8 cellular contexts compared by ENCODE assay signal in genomic region chr11:65415499-65416340, GRCh38. TPM values are rescaled to one million over a fixed set of nuclear protein-coding genes. Genes with fewer than 3 reads are reported as not detected.
DNase-seq lines count a peak whose midpoint lies in the region; ATAC-seq and TF ChIP-seq lines count a peak whose summit lies in the region.

No MANE protein-coding gene starts in this region.

- CTCF ChIA-PET in mammary epithelial cell (lab: Charles Lee; ENCODE audit: low non-redundant PET), result interaction anchor here (0.6 to 1.3 kb wide), 6 partner anchors 10 to 95 kb away, joined by 3 to 15 read pairs (median 5); no protein-coding TSS in a partner anchor

- H3K4me3 ChIP-seq in mammary epithelial cell (replicated peaks in 1 of 3; ENCODE audit: insufficient read depth in 1 of 3, low read depth in 2 of 3, low read length in 3 of 3) (peak overlapping the region in 1 of 3 experiments; percentile 39), mucosa of rectum (ENCODE audit: low read length in 2 of 2) (peak overlapping the region; percentile 18 to 63), vagina (peak overlapping the region; percentile 58 to 96)

- H3K4me1 ChIP-seq in mammary epithelial cell (ENCODE audit: insufficient read depth, low read length) (peaks cover 48% of the 10 kb centered on the region), mucosa of rectum (ENCODE audit: control insufficient read depth in 2 of 2, insufficient read depth in 2 of 2, low read length in 2 of 2) (peaks cover 48 to 49% of the 10 kb centered on the region in 2 donors), vagina (peaks cover 55% of the 10 kb centered on the region)

- WGBS in mammary epithelial cell (ENCODE audit: low coverage, missing lambda C conversion rate), result 80% methylated on average over 11 of the region's 11 CpGs

- H4K20me1 ChIP-seq in mammary epithelial cell (ENCODE audit: insufficient read depth, low read length), result no peaks in the 10 kb centered on the region

- in situ Hi-C loops in mammary epithelial cell (cut with MboI; ENCODE audit: low sequenced_read_pairs in 2 of 2), result no loop called here

- no peaks in the 10 kb centered on the region for H3K9me3 ChIP-seq in mammary epithelial cell (replicated peaks; ENCODE audit: insufficient read depth, low read length)
- H3K9me3 ChIP-seq in mucosa of rectum (ENCODE audit: control insufficient read depth in 2 of 2, low read length in 2 of 2), result no peaks in the 10 kb centered on the region
- no peaks in the 10 kb centered on the region for H3K9me3 ChIP-seq in vagina

- no peaks in the 10 kb centered on the region for H3K36me3 ChIP-seq in mammary epithelial cell (ENCODE audit: insufficient read depth, low read length)
- peaks cover 9 to 22% of the 10 kb centered on the region in 2 donors for H3K36me3 ChIP-seq in mucosa of rectum (ENCODE audit: control insufficient read depth in 2 of 2, insufficient read depth in 2 of 2, low read length in 2 of 2)
- peaks cover 0 to 19% of the 10 kb centered on the region in 2 donors for H3K36me3 ChIP-seq in vagina

- no peak for ATAC-seq in Right ventricle myocardium superior (ENCODE audit: poor library complexity)
- ATAC-seq in Right ventricle myocardium inferior, result no peak
- ATAC-seq in GM19397 (IDR thresholded peaks at IDR 0.05; ENCODE audit: unreplicated experiment), result no peak

- BruUV-seq in mammary epithelial cell (replicated peaks; lab: Mats Ljungman, UMichigan), result no TSS peak

- dilution Hi-C loops in mammary epithelial cell (cut with HindIII; ENCODE audit: low sequenced_read_pairs), result no loop called here

- H3K79me2 ChIP-seq in mammary epithelial cell (ENCODE audit: insufficient read depth, low read length), result peaks cover 24% of the 10 kb centered on the region

- H3K27ac ChIP-seq in mammary epithelial cell (ENCODE audit: insufficient read depth, low read depth, low read length) (no peak overlapping the region), mucosa of rectum (ENCODE audit: low read depth in 2 of 2, low read length in 2 of 2) (peak overlapping the region; percentile 100), vagina (peak overlapping the region; percentile 99)

- no peak for TF ChIP-seq CTCF in mammary epithelial cell (conservative IDR thresholded peaks at IDR 0.05 in 1 of 2, IDR thresholded peaks at IDR 0.05 in 1 of 2; ENCODE audit: extremely low read depth in 1 of 2, insufficient read depth in 1 of 2, low read depth in 1 of 2, low read length in 2 of 2)
- TF ChIP-seq CTCF in vagina (IDR thresholded peaks at IDR 0.05), result no peak

- H3K4me2 ChIP-seq in mammary epithelial cell (ENCODE audit: insufficient read depth, low read depth, low read length), result peak overlapping the region; percentile 58

- intact Hi-C loops in Right ventricle myocardium superior (cut with DNase I), result loop anchor here (2.0 to 5.0 kb wide), 2 partner anchors 33 to 95 kb away; partner anchors contain the start of gene SLC25A45
- intact Hi-C loops in Right ventricle myocardium inferior (cut with DNase I), result loop anchor here (1.0 to 5.0 kb wide), 4 partner anchors 49 to 157 kb away; partner anchors contain the start of genes FAM89B and ZNRD2
- intact Hi-C loops in mammary epithelial cell (cut with micrococcal nuclease), result loop anchor here (1.0 to 2.0 kb wide), 6 partner anchors 13 to 159 kb away; no protein-coding TSS in a partner anchor
- intact Hi-C loops in vagina (cut with DNase I), result loop anchor here (2.0 to 5.0 kb wide), 2 partner anchors 33 to 93 kb away; partner anchors contain the start of gene SLC25A45

- H3K9ac ChIP-seq in mammary epithelial cell (ENCODE audit: insufficient read depth, low read length) (no peak overlapping the region), mucosa of rectum (ENCODE audit: low read depth in 1 of 2, low read length in 2 of 2) (peak overlapping the region; percentile 96 to 100)

- no peak overlapping the region for H2AFZ ChIP-seq in mammary epithelial cell (ENCODE audit: low read depth, low read length)

- DNase-seq in Right ventricle myocardium superior, result peak; percentile 39
- DNase-seq in Right ventricle myocardium inferior (ENCODE audit: missing footprints), result no peak
- DNase-seq in mammary epithelial cell, result no peak
- DNase-seq in vagina (ENCODE audit: extremely low spot score in 2 of 2), result peak in 1 of 2 donors; percentile 85
- no peak for DNase-seq in NCI-H1417 (lab: John Stamatoyannopoulos, UW)
- DNase-seq in HuH-7.5 (ENCODE audit: low spot score), result no peak

- TF ChIP-seq POLR2A in vagina (IDR thresholded peaks at IDR 0.05), result no peak

- H3K27me3 ChIP-seq in mammary epithelial cell (ENCODE audit: insufficient read depth, low read length) (no peaks in the 10 kb centered on the region), mucosa of rectum (ENCODE audit: control insufficient read depth in 2 of 2, insufficient read depth in 2 of 2, low read length in 2 of 2) (no peaks in the 10 kb centered on the region), vagina (no peaks in the 10 kb centered on the region)

RNA-seq across cellular contexts. Expression of gene NEAT1, which starts 6.9 kb away (rescaled TPM):
- 451 TPM for total RNA-seq in Right ventricle myocardium superior
- 457 TPM for total RNA-seq in Right ventricle myocardium inferior
- total RNA-seq in mammary epithelial cell, result 100 to 1,000 TPM; 364 to 775 TPM
- 20.1 TPM for polyA plus RNA-seq in mammary epithelial cell
- 98.8 TPM for polyA minus RNA-seq in mammary epithelial cell
- total RNA-seq in vagina, result 857 TPM

RNA-seq across cellular contexts. Expression of gene FRMD8, which starts 29.3 kb away (rescaled TPM):
- 8.6 TPM for total RNA-seq in Right ventricle myocardium superior
- total RNA-seq in Right ventricle myocardium inferior, result 8.2 TPM
- total RNA-seq in mammary epithelial cell, result 10 to 100 TPM; 43.4 to 74.8 TPM
- 34.0 TPM for polyA plus RNA-seq in mammary epithelial cell
- polyA minus RNA-seq in mammary epithelial cell, result 43.2 TPM
- 53.3 TPM for total RNA-seq in vagina

RNA-seq across cellular contexts. Expression of gene SLC25A45, which starts 33.3 kb away (rescaled TPM):
- total RNA-seq in Right ventricle myocardium superior, result 5.3 TPM
- 5.6 TPM for total RNA-seq in Right ventricle myocardium inferior
- 1 to 10 TPM in 1 of 2 donors, under 1 TPM in 1; 0.50 to 2.4 TPM for total RNA-seq in mammary epithelial cell
- polyA plus RNA-seq in mammary epithelial cell, result 0.28 TPM
- 2.0 TPM for polyA minus RNA-seq in mammary epithelial cell
- 2.2 TPM for total RNA-seq in vagina
